In the genomic region with DNA sequence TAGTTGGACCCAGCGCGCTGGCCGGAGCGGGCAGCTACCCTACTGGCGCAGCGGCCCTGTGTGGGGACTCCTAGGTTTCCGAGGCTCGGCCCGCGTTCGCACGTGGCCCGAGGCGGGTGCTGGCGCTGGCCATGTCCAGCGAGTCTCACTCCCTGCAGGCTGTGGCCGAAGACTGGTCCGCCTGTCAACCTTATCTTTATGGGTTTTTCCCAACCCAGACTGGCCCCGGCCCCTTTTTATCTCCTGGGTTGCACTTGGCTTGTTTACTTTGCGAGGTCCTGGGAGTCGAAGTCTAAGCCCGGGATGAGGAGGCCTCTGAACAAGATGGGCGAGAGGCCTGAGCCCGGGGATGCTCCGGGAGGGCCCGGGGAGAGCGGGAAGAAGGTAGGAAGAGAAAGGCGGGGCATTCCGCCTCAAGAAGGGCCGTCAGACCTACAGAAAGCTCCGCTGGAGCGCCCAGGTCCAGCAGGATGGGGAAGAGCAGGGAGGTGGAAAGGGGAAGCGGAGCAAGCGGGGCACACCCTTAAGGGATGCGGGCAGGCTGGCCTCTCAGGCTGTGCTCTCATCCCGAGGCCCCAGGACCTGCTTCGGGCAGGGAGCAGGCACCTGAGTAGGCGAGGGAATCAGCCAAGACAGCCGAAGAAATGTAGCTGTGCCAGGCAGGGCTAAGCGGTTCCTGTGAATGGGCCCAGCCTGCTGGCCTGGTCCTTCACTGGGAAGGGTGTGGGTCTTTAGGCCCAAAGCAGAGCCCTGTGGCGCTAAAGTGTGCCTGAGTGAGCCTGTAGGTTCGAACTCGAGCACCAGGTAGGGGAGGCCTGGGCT, we compare ENCODE assay signal across 1 cellular context.
A peak's percentile ranks its signal among the peaks of the same experiment; 100 is the strongest.
TF ChIP-seq lines count a peak whose summit lies in the region.

No MANE protein-coding gene starts in this region.

TF ChIP-seq in HepG2, 621 proteins besides CTCF, POLR2A, EP300 and RAD21 (continued from another document and continues in another):
- TF ChIP-seq POLR2G (IDR thresholded peaks at IDR 0.05; ENCODE audit: low read depth, low read length) = 0 out of 2 replicates have a peak, but pooled peaks have one; percentile 46
- TF ChIP-seq ZNF3 (CRISPR knock-in tag; IDR thresholded peaks at IDR 0.05) = no peak
- no peak for TF ChIP-seq SP1 (IDR thresholded peaks at IDR 0.05)
- peak; percentile 14; the same call in 1 of the 2 replicates for TF ChIP-seq SP1 (CRISPR knock-in tag; IDR thresholded peaks at IDR 0.05)
- TF ChIP-seq ZNF746 (CRISPR knock-in tag; IDR thresholded peaks at IDR 0.05) = peak; percentile 54; the same call in 1 of the 2 replicates
- no peak for TF ChIP-seq STAG1 (CRISPR knock-in tag; IDR thresholded peaks at IDR 0.05)
- TF ChIP-seq, protein P1, sequence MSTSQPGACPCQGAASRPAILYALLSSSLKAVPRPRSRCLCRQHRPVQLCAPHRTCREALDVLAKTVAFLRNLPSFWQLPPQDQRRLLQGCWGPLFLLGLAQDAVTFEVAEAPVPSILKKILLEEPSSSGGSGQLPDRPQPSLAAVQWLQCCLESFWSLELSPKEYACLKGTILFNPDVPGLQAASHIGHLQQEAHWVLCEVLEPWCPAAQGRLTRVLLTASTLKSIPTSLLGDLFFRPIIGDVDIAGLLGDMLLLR (CRISPR knock-in tag; IDR thresholded peaks at IDR 0.05) = peak; percentile 60; the same call in 1 of the 2 replicates
- no peak for TF ChIP-seq ZNF558 (CRISPR knock-in tag; IDR thresholded peaks at IDR 0.05; ENCODE audit: borderline replicate concordance)
- TF ChIP-seq, protein P2, sequence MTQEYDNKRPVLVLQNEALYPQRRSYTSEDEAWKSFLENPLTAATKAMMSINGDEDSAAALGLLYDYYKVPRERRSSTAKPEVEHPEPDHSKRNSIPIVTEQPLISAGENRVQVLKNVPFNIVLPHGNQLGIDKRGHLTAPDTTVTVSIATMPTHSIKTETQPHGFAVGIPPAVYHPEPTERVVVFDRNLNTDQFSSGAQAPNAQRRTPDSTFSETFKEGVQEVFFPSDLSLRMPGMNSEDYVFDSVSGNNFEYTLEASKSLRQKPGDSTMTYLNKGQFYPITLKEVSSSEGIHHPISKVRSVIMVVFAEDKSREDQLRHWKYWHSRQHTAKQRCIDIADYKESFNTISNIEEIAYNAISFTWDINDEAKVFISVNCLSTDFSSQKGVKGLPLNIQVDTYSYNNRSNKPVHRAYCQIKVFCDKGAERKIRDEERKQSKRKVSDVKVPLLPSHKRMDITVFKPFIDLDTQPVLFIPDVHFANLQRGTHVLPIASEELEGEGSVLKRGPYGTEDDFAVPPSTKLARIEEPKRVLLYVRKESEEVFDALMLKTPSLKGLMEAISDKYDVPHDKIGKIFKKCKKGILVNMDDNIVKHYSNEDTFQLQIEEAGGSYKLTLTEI (CRISPR knock-in tag; conservative IDR thresholded peaks at IDR 0.05) = no peak
- no peak for TF ChIP-seq ZNF317 (CRISPR knock-in tag; IDR thresholded peaks at IDR 0.05)
- TF ChIP-seq, protein P3, sequence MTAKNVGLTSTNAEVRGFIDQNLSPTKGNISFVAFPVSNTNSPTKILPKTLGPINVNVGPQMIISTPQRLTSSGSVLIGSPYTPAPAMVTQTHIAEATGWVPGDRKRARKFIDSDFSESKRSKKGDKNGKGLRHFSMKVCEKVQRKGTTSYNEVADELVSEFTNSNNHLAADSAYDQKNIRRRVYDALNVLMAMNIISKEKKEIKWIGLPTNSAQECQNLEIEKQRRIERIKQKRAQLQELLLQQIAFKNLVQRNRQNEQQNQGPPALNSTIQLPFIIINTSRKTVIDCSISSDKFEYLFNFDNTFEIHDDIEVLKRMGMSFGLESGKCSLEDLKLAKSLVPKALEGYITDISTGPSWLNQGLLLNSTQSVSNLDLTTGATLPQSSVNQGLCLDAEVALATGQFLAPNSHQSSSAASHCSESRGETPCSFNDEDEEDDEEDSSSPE (CRISPR knock-in tag; IDR thresholded peaks at IDR 0.05) = peak; percentile 63; the same call in 1 of the 2 replicates
- TF ChIP-seq, protein P4, sequence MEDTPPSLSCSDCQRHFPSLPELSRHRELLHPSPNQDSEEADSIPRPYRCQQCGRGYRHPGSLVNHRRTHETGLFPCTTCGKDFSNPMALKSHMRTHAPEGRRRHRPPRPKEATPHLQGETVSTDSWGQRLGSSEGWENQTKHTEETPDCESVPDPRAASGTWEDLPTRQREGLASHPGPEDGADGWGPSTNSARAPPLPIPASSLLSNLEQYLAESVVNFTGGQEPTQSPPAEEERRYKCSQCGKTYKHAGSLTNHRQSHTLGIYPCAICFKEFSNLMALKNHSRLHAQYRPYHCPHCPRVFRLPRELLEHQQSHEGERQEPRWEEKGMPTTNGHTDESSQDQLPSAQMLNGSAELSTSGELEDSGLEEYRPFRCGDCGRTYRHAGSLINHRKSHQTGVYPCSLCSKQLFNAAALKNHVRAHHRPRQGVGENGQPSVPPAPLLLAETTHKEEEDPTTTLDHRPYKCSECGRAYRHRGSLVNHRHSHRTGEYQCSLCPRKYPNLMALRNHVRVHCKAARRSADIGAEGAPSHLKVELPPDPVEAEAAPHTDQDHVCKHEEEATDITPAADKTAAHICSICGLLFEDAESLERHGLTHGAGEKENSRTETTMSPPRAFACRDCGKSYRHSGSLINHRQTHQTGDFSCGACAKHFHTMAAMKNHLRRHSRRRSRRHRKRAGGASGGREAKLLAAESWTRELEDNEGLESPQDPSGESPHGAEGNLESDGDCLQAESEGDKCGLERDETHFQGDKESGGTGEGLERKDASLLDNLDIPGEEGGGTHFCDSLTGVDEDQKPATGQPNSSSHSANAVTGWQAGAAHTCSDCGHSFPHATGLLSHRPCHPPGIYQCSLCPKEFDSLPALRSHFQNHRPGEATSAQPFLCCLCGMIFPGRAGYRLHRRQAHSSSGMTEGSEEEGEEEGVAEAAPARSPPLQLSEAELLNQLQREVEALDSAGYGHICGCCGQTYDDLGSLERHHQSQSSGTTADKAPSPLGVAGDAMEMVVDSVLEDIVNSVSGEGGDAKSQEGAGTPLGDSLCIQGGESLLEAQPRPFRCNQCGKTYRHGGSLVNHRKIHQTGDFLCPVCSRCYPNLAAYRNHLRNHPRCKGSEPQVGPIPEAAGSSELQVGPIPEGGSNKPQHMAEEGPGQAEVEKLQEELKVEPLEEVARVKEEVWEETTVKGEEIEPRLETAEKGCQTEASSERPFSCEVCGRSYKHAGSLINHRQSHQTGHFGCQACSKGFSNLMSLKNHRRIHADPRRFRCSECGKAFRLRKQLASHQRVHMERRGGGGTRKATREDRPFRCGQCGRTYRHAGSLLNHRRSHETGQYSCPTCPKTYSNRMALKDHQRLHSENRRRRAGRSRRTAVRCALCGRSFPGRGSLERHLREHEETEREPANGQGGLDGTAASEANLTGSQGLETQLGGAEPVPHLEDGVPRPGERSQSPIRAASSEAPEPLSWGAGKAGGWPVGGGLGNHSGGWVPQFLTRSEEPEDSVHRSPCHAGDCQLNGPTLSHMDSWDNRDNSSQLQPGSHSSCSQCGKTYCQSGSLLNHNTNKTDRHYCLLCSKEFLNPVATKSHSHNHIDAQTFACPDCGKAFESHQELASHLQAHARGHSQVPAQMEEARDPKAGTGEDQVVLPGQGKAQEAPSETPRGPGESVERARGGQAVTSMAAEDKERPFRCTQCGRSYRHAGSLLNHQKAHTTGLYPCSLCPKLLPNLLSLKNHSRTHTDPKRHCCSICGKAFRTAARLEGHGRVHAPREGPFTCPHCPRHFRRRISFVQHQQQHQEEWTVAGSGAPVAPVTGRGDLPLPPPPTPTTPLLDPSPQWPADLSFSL (CRISPR knock-in tag; IDR thresholded peaks at IDR 0.05) = no peak
- TF ChIP-seq, protein P5, sequence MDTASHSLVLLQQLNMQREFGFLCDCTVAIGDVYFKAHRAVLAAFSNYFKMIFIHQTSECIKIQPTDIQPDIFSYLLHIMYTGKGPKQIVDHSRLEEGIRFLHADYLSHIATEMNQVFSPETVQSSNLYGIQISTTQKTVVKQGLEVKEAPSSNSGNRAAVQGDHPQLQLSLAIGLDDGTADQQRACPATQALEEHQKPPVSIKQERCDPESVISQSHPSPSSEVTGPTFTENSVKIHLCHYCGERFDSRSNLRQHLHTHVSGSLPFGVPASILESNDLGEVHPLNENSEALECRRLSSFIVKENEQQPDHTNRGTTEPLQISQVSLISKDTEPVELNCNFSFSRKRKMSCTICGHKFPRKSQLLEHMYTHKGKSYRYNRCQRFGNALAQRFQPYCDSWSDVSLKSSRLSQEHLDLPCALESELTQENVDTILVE (CRISPR knock-in tag; IDR thresholded peaks at IDR 0.05) = no peak
- TF ChIP-seq MAF1 (CRISPR knock-in tag; IDR thresholded peaks at IDR 0.05; ENCODE audit: borderline replicate concordance) = no peak
- TF ChIP-seq TBL1XR1 (IDR thresholded peaks at IDR 0.05; ENCODE audit: borderline replicate concordance, low read length, partially characterized antibody) = no peak
- TF ChIP-seq, protein P6, sequence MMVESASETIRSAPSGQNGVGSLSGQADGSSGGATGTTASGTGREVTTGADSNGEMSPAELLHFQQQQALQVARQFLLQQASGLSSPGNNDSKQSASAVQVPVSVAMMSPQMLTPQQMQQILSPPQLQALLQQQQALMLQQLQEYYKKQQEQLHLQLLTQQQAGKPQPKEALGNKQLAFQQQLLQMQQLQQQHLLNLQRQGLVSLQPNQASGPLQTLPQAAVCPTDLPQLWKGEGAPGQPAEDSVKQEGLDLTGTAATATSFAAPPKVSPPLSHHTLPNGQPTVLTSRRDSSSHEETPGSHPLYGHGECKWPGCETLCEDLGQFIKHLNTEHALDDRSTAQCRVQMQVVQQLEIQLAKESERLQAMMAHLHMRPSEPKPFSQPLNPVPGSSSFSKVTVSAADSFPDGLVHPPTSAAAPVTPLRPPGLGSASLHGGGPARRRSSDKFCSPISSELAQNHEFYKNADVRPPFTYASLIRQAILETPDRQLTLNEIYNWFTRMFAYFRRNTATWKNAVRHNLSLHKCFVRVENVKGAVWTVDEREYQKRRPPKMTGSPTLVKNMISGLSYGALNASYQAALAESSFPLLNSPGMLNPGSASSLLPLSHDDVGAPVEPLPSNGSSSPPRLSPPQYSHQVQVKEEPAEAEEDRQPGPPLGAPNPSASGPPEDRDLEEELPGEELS (CRISPR knock-in tag; IDR thresholded peaks at IDR 0.05) = peak; percentile 87
- TF ChIP-seq SP5 (CRISPR knock-in tag; IDR thresholded peaks at IDR 0.05; ENCODE audit: borderline replicate concordance, low read depth) = 0 out of 2 replicates have a peak, but pooled peaks have one; percentile 45
- peak; percentile 38; the same call in 1 of the 2 replicates for TF ChIP-seq MEF2D (CRISPR knock-in tag; IDR thresholded peaks at IDR 0.05)
- no peak for TF ChIP-seq TBP (CRISPR knock-in tag; IDR thresholded peaks at IDR 0.05)
- TF ChIP-seq, protein P7, sequence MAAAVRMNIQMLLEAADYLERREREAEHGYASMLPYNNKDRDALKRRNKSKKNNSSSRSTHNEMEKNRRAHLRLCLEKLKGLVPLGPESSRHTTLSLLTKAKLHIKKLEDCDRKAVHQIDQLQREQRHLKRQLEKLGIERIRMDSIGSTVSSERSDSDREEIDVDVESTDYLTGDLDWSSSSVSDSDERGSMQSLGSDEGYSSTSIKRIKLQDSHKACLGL (CRISPR knock-in tag; IDR thresholded peaks at IDR 0.05) = 0 out of 2 replicates have a peak, but pooled peaks have one; percentile 62
- TF ChIP-seq ARNTL (CRISPR knock-in tag; IDR thresholded peaks at IDR 0.05) = peak; percentile 93
- no peak for TF ChIP-seq ZFP36L1 (CRISPR knock-in tag; IDR thresholded peaks at IDR 0.05)
- TF ChIP-seq JUND (CRISPR knock-in tag; IDR thresholded peaks at IDR 0.05) = peak; percentile 8; the same call in 1 of the 2 replicates
- 0 out of 2 replicates have a peak, but pooled peaks have one; percentile 62 for TF ChIP-seq ZNF484 (CRISPR knock-in tag; IDR thresholded peaks at IDR 0.05; ENCODE audit: borderline replicate concordance, low read depth)
- peak; percentile 68; the same call in 1 of the 2 replicates for TF ChIP-seq NCOR1 (IDR thresholded peaks at IDR 0.05; ENCODE audit: borderline replicate concordance, low read length)
- TF ChIP-seq, protein P8, sequence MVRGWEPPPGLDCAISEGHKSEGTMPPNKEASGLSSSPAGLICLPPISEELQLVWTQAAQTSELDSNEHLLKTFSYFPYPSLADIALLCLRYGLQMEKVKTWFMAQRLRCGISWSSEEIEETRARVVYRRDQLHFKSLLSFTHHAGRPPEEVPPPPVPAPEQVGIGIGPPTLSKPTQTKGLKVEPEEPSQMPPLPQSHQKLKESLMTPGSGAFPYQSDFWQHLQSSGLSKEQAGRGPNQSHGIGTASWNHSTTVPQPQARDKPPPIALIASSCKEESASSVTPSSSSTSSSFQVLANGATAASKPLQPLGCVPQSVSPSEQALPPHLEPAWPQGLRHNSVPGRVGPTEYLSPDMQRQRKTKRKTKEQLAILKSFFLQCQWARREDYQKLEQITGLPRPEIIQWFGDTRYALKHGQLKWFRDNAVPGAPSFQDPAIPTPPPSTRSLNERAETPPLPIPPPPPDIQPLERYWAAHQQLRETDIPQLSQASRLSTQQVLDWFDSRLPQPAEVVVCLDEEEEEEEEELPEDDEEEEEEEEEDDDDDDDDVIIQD (CRISPR knock-in tag; IDR thresholded peaks at IDR 0.05; ENCODE audit: low read depth) = 0 out of 2 replicates have a peak, but pooled peaks have one; percentile 41
- TF ChIP-seq, protein P9, sequence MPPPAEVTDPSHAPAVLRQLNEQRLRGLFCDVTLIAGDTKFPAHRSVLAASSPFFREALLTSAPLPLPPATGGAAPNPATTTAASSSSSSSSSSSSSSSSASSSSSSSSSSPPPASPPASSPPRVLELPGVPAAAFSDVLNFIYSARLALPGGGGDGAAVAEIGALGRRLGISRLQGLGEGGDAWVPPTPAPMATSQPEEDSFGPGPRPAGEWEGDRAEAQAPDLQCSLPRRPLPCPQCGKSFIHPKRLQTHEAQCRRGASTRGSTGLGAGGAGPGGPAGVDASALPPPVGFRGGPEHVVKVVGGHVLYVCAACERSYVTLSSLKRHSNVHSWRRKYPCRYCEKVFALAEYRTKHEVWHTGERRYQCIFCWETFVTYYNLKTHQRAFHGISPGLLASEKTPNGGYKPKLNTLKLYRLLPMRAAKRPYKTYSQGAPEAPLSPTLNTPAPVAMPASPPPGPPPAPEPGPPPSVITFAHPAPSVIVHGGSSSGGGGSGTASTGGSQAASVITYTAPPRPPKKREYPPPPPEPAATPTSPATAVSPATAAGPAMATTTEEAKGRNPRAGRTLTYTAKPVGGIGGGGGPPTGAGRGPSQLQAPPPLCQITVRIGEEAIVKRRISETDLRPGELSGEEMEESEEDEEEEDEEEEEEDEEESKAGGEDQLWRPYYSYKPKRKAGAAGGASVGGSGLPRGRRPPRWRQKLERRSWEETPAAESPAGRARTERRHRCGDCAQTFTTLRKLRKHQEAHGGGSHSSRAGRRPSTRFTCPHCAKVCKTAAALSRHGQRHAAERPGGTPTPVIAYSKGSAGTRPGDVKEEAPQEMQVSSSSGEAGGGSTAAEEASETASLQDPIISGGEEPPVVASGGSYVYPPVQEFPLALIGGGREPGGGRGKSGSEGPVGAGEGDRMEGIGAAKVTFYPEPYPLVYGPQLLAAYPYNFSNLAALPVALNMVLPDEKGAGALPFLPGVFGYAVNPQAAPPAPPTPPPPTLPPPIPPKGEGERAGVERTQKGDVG (CRISPR knock-in tag; IDR thresholded peaks at IDR 0.05; ENCODE audit: borderline replicate concordance) = peak; percentile 98
- TF ChIP-seq ZNF552 (CRISPR knock-in tag; IDR thresholded peaks at IDR 0.05; ENCODE audit: borderline replicate concordance) = peak; percentile 80
- TF ChIP-seq ZNF337 (CRISPR knock-in tag; IDR thresholded peaks at IDR 0.05; ENCODE audit: borderline replicate concordance, low read depth) = no peak
- 0 out of 2 replicates have a peak, but pooled peaks have one; percentile 73 for TF ChIP-seq RELA (CRISPR knock-in tag; IDR thresholded peaks at IDR 0.05)
